1 cellular context compared by ENCODE assay signal in the genomic region with DNA sequence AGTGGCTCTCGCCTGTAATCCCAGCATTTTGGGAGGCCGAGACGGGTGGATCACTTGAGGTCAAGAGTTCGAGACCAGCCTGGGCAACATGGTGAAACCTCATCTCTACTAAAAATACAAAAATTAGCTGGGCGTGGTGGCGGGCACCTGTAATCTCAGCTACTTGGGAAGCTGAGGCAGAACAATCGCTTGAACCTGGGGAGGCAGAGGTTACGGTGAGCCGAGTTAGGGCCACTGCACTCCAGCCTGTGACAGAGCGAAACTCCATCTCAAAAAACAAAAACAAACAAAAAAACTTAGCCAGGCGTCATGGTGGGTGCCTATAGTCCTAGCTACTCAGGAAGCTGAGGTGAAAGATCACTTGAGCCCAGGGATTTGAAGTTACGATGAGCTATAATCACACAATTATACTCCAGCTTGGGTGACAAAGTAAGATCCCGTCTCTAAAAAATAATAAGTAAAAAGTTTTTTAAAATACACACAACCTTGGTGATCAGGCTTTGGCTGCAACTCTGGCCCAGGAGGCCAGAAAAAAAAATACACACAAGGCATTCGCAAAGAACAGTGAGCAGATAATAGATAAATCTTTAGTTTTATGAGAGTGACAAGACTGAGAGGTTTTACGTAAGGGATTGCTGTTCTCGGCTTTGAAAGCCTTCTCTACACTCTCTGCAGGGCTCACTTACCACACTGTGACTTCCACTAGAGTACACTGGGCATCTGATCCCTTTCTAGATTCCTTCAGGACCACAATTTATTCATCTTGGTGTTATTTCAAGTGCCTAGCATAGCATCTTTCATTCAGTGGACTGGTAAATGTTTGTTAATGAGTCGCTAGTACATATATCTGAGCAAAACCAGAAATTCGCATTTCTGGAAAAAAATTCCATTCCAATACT.
TF ChIP-seq lines count a peak whose summit lies in the region.

No MANE protein-coding gene starts in this region.

TF ChIP-seq in A549, 52 proteins besides CTCF, POLR2A, EP300 and RAD21:
- no peak for TF ChIP-seq ESRRA (IDR thresholded peaks at IDR 0.05; ENCODE audit: borderline replicate concordance, low read length)
- no peak for TF ChIP-seq RFX5 (IDR thresholded peaks at IDR 0.05)
- no peak for TF ChIP-seq MAFK (IDR thresholded peaks at IDR 0.05; ENCODE audit: partially characterized antibody)
- TF ChIP-seq, protein P1, sequence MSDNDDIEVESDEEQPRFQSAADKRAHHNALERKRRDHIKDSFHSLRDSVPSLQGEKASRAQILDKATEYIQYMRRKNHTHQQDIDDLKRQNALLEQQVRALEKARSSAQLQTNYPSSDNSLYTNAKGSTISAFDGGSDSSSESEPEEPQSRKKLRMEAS (IDR thresholded peaks at IDR 0.05): no peak
- no peak for TF ChIP-seq CBX2 (IDR thresholded peaks at IDR 0.05; ENCODE audit: borderline replicate concordance, low read depth)
- TF ChIP-seq, protein P2, sequence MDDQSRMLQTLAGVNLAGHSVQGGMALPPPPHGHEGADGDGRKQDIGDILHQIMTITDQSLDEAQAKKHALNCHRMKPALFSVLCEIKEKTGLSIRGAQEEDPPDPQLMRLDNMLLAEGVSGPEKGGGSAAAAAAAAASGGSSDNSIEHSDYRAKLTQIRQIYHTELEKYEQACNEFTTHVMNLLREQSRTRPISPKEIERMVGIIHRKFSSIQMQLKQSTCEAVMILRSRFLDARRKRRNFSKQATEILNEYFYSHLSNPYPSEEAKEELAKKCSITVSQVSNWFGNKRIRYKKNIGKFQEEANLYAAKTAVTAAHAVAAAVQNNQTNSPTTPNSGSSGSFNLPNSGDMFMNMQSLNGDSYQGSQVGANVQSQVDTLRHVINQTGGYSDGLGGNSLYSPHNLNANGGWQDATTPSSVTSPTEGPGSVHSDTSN (IDR thresholded peaks at IDR 0.05): no peak
- no peak for TF ChIP-seq HOXB5 (CRISPR knock-in tag; IDR thresholded peaks at IDR 0.05)
- no peak for TF ChIP-seq BHLHE40 (IDR thresholded peaks at IDR 0.05; ENCODE audit: low read depth, low read length)
- no peak for TF ChIP-seq KDM1A (IDR thresholded peaks at IDR 0.05; ENCODE audit: low read depth)
- TF ChIP-seq HOXA7 (CRISPR knock-in tag; IDR thresholded peaks at IDR 0.05): no peak
- no peak for TF ChIP-seq GATA3 (IDR thresholded peaks at IDR 0.05; ENCODE audit: borderline replicate concordance)
- no peak for TF ChIP-seq HDAC2 (IDR thresholded peaks at IDR 0.05)
- no peak for TF ChIP-seq JUNB (IDR thresholded peaks at IDR 0.05)
- TF ChIP-seq HEYL (CRISPR knock-in tag; IDR thresholded peaks at IDR 0.05): no peak
- TF ChIP-seq ZFP36 (IDR thresholded peaks at IDR 0.05; ENCODE audit: borderline replicate concordance, partially characterized antibody): no peak
- no peak for TF ChIP-seq TFCP2L1 (CRISPR knock-in tag; IDR thresholded peaks at IDR 0.05)
- TF ChIP-seq MYC (IDR thresholded peaks at IDR 0.05; ENCODE audit: borderline replicate concordance, low read length): no peak
- TF ChIP-seq NFE2L2 (conservative IDR thresholded peaks at IDR 0.05; ENCODE audit: low read length): no peak
TF ChIP-seq in A549: peak in this region for 0.
